8 cellular contexts compared by ENCODE assay signal in the genomic region with DNA sequence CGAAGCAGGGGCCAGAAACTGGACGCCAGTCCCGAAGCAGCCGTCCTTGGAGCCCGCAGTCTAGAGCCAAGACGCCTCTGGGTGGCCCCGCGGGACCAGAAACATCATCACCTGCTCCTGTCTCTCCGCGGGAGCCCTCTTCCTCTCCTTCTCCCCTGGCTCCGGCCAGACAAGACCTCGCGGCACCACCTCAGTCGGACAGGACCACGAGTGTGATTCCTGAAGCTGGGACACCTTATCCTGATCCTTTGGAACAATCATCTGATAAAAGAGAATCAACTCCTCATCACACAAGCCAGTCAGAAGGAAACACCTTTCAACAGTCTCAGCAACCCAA. TPM values are rescaled to one million over a fixed set of nuclear protein-coding genes. Genes with fewer than 3 reads are reported as not detected.
DNase-seq lines count a peak whose midpoint lies in the region; ATAC-seq, FAIRE-seq and TF ChIP-seq lines count a peak whose summit lies in the region.

No MANE protein-coding gene starts in this region.

- no peak overlapping the region for H2AFZ ChIP-seq in OCI-LY1 (ENCODE audit: low read length)

- H3K79me2 ChIP-seq in OCI-LY1 (ENCODE audit: insufficient read depth, low read length): no peaks in the 10 kb centered on the region

- H3K27me3 ChIP-seq in OCI-LY1 (ENCODE audit: insufficient read depth, low read length) (no peaks in the 10 kb centered on the region), tibial artery (no peaks in the 10 kb centered on the region)

- DNase-seq in DMS53 (lab: John Stamatoyannopoulos, UW): peak; percentile 59
- peak; percentile 1 for DNase-seq in H54 (ENCODE audit: insufficient read length, low spot score)
- DNase-seq in central memory CD8-positive, alpha-beta T cell (ENCODE audit: low spot score in 2 of 2): no peak
- no peak for DNase-seq in lower leg skin (ENCODE audit: low spot score in 2 of 2)
- no peak for DNase-seq in tibial artery
- DNase-seq in hippocampal formation (lab: John Stamatoyannopoulos, UW): no peak
- no peak for DNase-seq in DMS153 treated with DMSO at 0.1 percent for 48 hours (lab: John Stamatoyannopoulos, UW; ENCODE audit: unreplicated experiment)

- peak overlapping the region; percentile 64 for H3K4me3 Mint-ChIP-seq in central memory CD8-positive, alpha-beta T cell

- 1% methylated on average over 15 of the region's 15 CpGs for WGBS in lower leg skin, 2 donors

- no peak overlapping the region for H3K9ac ChIP-seq in OCI-LY1 (ENCODE audit: low read length)

- no peaks in the 10 kb centered on the region for H3K9me3 Mint-ChIP-seq in central memory CD8-positive, alpha-beta T cell

- peak; percentile 31 for ATAC-seq in central memory CD8-positive, alpha-beta T cell (replicated peaks; ENCODE audit: extremely low read depth, poor library complexity, severe bottlenecking)

- FAIRE-seq in H54 (lab: Jason Lieb, UNC): no peak

- H3K27ac Mint-ChIP-seq in central memory CD8-positive, alpha-beta T cell (ENCODE audit: low read depth): peak overlapping the region; percentile 47

- no peaks in the 10 kb centered on the region for H3F3A ChIP-seq in OCI-LY1 (ENCODE audit: insufficient read depth, low read length)

- peaks cover 2% of the 10 kb centered on the region for H3K36me3 Mint-ChIP-seq in central memory CD8-positive, alpha-beta T cell (ENCODE audit: insufficient read depth)

- no peaks in the 10 kb centered on the region for H3K9me2 ChIP-seq in OCI-LY1 (ENCODE audit: low read depth, low read length)

- H3K4me3 ChIP-seq in OCI-LY1 (ENCODE audit: low read depth, low read length, poor library complexity, severe bottlenecking) (peak overlapping the region; percentile 61), lower leg skin (ENCODE audit: low read depth, poor library complexity, severe bottlenecking) (peak overlapping the region; percentile 21), tibial artery (peak overlapping the region; percentile 50 to 55)

- TF ChIP-seq CTCF in OCI-LY1 (IDR thresholded peaks at IDR 0.05; ENCODE audit: low read length) (no peak), lower leg skin (IDR thresholded peaks at IDR 0.05) (no peak), tibial artery (IDR thresholded peaks at IDR 0.05) (no peak)

- peaks cover 8% of the 10 kb centered on the region for H3K27me3 Mint-ChIP-seq in central memory CD8-positive, alpha-beta T cell

- intact Hi-C loops in lower leg skin (cut with DNase I; ENCODE audit: low total_unique reads) (no loop called here), tibial artery (cut with DNase I; ENCODE audit: low total_unique reads) (no loop called here)

- H3K9me3 ChIP-seq in OCI-LY1 (ENCODE audit: low read length): no peaks in the 10 kb centered on the region
- H3K9me3 ChIP-seq in tibial artery: no peaks in the 10 kb centered on the region

- peaks cover 16% of the 10 kb centered on the region for H3K4me1 Mint-ChIP-seq in central memory CD8-positive, alpha-beta T cell

- TF ChIP-seq POLR2A in H54 (IDR thresholded peaks at IDR 0.05; ENCODE audit: low read depth, low read length) (no peak), lower leg skin (IDR thresholded peaks at IDR 0.05) (no peak)

- no peaks in the 10 kb centered on the region for H4K20me1 ChIP-seq in OCI-LY1 (ENCODE audit: insufficient read depth, low read length)

- H3K36me3 ChIP-seq in OCI-LY1 (ENCODE audit: insufficient read depth, low read length): no peaks in the 10 kb centered on the region
- no peaks in the 10 kb centered on the region for H3K36me3 ChIP-seq in tibial artery

- H3K27ac ChIP-seq in OCI-LY1 (ENCODE audit: low read depth, low read length, poor library complexity, severe bottlenecking): no peak overlapping the region
- peak overlapping the region in 1 of 2 donors; percentile 15 for H3K27ac ChIP-seq in tibial artery

- peak overlapping the region; percentile 83 for H3K4me2 ChIP-seq in OCI-LY1 (ENCODE audit: low read length)

- H3K4me1 ChIP-seq in OCI-LY1 (ENCODE audit: insufficient read depth, low read length, severe bottlenecking): peaks cover 18% of the 10 kb centered on the region
- H3K4me1 ChIP-seq in tibial artery: peaks cover 0 to 11% (median 3%) of the 10 kb centered on the region in 4 donors

RNA-seq across cellular contexts. Expression of gene RSPH4A, which starts 0.4 kb away (rescaled TPM):
- total RNA-seq in lower leg skin: under 1 TPM in 3 of 4 donors, not detected in 1; 0.19 to 0.68 (median 0.34) TPM

RNA-seq across cellular contexts. Expression of gene RWDD1, which starts 45.4 kb away (rescaled TPM):
- total RNA-seq in lower leg skin: 10 to 100 TPM; 21.9 to 37.1 (median 30.5) TPM

RNA-seq across cellular contexts. Expression of gene ZUP1, which starts 51.8 kb away (rescaled TPM):
- 10 to 100 TPM in 2 of 4 donors, 1 to 10 TPM in 2; 5.8 to 10.5 (median 8.7) TPM for total RNA-seq in lower leg skin

Comparison
In these comparisons a context has a peak if more than half of its experiments do, and no peak if none do; other contexts are left out.
1. DNase-seq: peak in DMS53 (single experiment) and H54 (single experiment); none in central memory CD8-positive, alpha-beta T cell (0 of 2), lower leg skin (0 of 2), tibial artery (0 of 2), hippocampal formation (0 of 2) and DMS153 treated with DMSO at 0.1 percent for 48 hours (single experiment).
2. Peak in every context shown above with its lines, with median percentiles within 50 percentile points of each other: H3K4me3 ChIP-seq.